ENCODE assay signal across 8 cellular contexts in the genomic region with DNA sequence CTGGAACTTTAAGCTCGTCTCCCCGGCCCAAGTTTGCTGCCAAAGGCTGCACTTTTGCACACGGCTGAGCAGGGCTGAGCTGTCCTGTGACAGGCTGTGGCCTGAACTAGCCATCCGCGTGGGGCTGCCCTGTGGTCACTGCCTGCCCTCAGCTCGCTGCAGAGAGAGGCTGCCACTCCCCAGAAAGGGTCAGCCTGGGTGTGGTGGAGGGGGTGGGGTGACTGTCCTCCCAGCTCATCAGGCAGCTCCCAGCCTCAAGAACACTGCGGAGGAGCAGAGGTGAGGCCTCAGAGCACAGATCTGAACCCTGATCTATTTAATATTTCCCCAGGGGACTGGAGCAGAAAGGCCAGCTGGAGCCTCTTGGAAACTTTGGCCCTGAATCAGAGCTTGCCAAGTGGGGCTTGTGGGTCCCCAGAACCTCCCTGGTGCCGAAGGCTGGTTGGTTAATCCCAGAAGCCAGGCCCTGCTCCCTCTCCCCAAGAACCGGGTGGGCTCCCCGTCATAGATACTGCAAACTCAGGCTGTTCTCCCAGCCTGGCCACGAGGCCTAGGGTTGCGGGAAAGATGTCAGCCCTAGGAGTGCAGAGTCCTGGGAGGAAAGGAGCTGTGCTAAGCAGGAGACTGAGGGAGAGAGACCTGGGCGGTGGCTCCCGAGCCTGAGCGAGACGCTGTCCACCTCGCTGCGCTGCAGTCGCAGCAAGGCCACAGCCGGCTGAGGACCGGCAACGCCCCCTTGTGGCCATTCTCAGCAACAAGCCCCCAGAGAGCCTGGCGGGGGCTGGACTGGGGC.
DNase-seq lines count a peak whose midpoint lies in the region; ATAC-seq and TF ChIP-seq lines count a peak whose summit lies in the region.

No MANE protein-coding gene starts in this region.

- H3K27me3 ChIP-seq in hepatocyte: no peaks in the 10 kb centered on the region

- no peaks in the 10 kb centered on the region for H3K36me3 ChIP-seq in hepatocyte (replicated peaks; ENCODE audit: insufficient read depth, low read depth)

- H3K27ac ChIP-seq in hepatocyte: peak overlapping the region; percentile 27

- WGBS in hepatocyte (ENCODE audit: low lambda C conversion rate, missing lambda C conversion rate): 33% methylated on average over 23 of the region's 23 CpGs

- no peaks in the 10 kb centered on the region for H4K20me1 ChIP-seq in hepatocyte (ENCODE audit: insufficient read depth, poor library complexity, severe bottlenecking)

- peaks cover 10% of the 10 kb centered on the region for H3K4me1 ChIP-seq in hepatocyte (ENCODE audit: insufficient read depth)

- H3K4me2 ChIP-seq in hepatocyte: peak overlapping the region; percentile 33

- H3K79me2 ChIP-seq in hepatocyte: peaks cover 2% of the 10 kb centered on the region

- ATAC-seq in GM19463 (IDR thresholded peaks at IDR 0.05; ENCODE audit: unreplicated experiment): peak; percentile 63
- ATAC-seq in sciatic nerve: peak; percentile 92
- no peak for ATAC-seq in GM18498 (IDR thresholded peaks at IDR 0.05; ENCODE audit: unreplicated experiment)

- no peak overlapping the region for H2AFZ ChIP-seq in hepatocyte

- no peaks in the 10 kb centered on the region for H3K9me3 ChIP-seq in hepatocyte (ENCODE audit: low read depth)

- intact Hi-C loops in sciatic nerve (cut with DNase I): no loop called here

- DNase-seq in AG10803 (ENCODE audit: low read depth): peak; percentile 79
- peak; percentile 53 for DNase-seq in NCI-H1694 treated with DMSO at 0.1 percent for 48 hours (lab: John Stamatoyannopoulos, UW)
- peak; percentile 73 for DNase-seq in T1000 (lab: John Stamatoyannopoulos, UW)
- peak; percentile 94 for DNase-seq in astrocyte of the hippocampus (ENCODE audit: low read depth, low spot score)
- peak; percentile 94 for DNase-seq in hepatocyte (ENCODE audit: low spot score)
- DNase-seq in sciatic nerve (ENCODE audit: low spot score): peak; percentile 93

- H3K9me2 ChIP-seq in hepatocyte (replicated peaks; ENCODE audit: insufficient read depth): no peaks in the 10 kb centered on the region

- no peak overlapping the region for H3K4me3 ChIP-seq in AG10803 (ENCODE audit: low read length)
- H3K4me3 ChIP-seq in hepatocyte: no peak overlapping the region

- TF ChIP-seq CTCF in AG10803 (conservative IDR thresholded peaks at IDR 0.05; ENCODE audit: low read length) (peak; percentile 89), hepatocyte (IDR thresholded peaks at IDR 0.05; ENCODE audit: poor library complexity) (peak; percentile 98)
